In genomic region chr5:45038366-45038987, GRCh38 we compare ENCODE assay signal across 1 cellular context.
TF ChIP-seq lines count a peak whose summit lies in the region.

No MANE protein-coding gene starts in this region.

TF ChIP-seq in K562, 482 proteins besides CTCF, POLR2A, EP300 and RAD21 (continued from another document):
- no peak for TF ChIP-seq MYBL2 (IDR thresholded peaks at IDR 0.05; ENCODE audit: low read depth)
- TF ChIP-seq MYBL2 (CRISPR knock-in tag; IDR thresholded peaks at IDR 0.05; ENCODE audit: borderline replicate concordance) = no peak
- no peak for TF ChIP-seq GTF2E2 (tag; IDR thresholded peaks at IDR 0.05)
- TF ChIP-seq AFF4 (CRISPR knock-in tag; IDR thresholded peaks at IDR 0.05) = no peak
